In genomic region chr2:95012881-95013550, GRCh38 we compare ENCODE assay signal across 11 cellular contexts. TPM values are rescaled to one million over a fixed set of nuclear protein-coding genes. Genes with fewer than 3 reads are reported as not detected.
DNase-seq lines count a peak whose midpoint lies in the region; ATAC-seq lines count a peak whose summit lies in the region.
"Had no signal": no experiment of that assay in that cellular context is flagged by ENCODE, and none has a peak within 500 bp of the region (broad histone marks: within the 10 kb centered on the region; RNA-seq: fewer than 3 reads in every experiment).

No MANE protein-coding gene starts in this region.

- H3K9me3 Mint-ChIP-seq in activated T-helper 2 cell treated with anti-CD3 and anti-CD28 coated beads, Interferon-gamma antibody, Interleukin-2, Interleukin-4, amounts not matched to agents 10 μg/mL and 5 μg/mL and 100 μg/mL, durations not matched to agents 14 hours and 24 hours and 36 hours = no peaks in the 10 kb centered on the region
- H3K9me3 Mint-ChIP-seq: activated T-cell treated with anti-CD3 and anti-CD28 coated beads, Interleukin-2, amount 50 U/mL, for 24 hours had no signal

- H3K9me3 ChIP-seq in BLaER1 treated with 17β-estradiol and CSF1 and Interleukin-3, amounts not matched to agents 10 nM and 100 nM (replicated peaks in 1 of 11) = no peaks in the 10 kb centered on the region

- peak; percentile 46 for ATAC-seq in HG02973 (IDR thresholded peaks at IDR 0.05; ENCODE audit: unreplicated experiment)

- no peak overlapping the region for H3K4me3 Mint-ChIP-seq in activated T-helper 2 cell treated with anti-CD3 and anti-CD28 coated beads, Interferon-gamma antibody, Interleukin-2, Interleukin-4, amounts not matched to agents 10 μg/mL and 5 μg/mL and 100 μg/mL, durations not matched to agents 14 hours and 24 hours and 36 hours (ENCODE audit: low read depth)
- H3K4me3 Mint-ChIP-seq: activated T-cell treated with anti-CD3 and anti-CD28 coated beads, Interleukin-2, amount 50 U/mL, for 24 hours had no signal

- no peak overlapping the region for H3K27ac ChIP-seq in BLaER1 treated with 17β-estradiol and CSF1 and Interleukin-3, amounts not matched to agents 10 nM and 100 nM
- H3K27ac ChIP-seq: epithelial cell of prostate had no signal

- H3K4me1 ChIP-seq in BLaER1 treated with 17β-estradiol and CSF1 and Interleukin-3, amounts not matched to agents 10 nM and 100 nM = peaks cover 10 to 17% (median 14%) of the 10 kb centered on the region in 10 experiments

- no peaks in the 10 kb centered on the region for H3K36me3 ChIP-seq in BLaER1 treated with 17β-estradiol and CSF1 and Interleukin-3, amounts not matched to agents 10 nM and 100 nM

- peaks cover 6% of the 10 kb centered on the region for H3K4me1 Mint-ChIP-seq in activated T-helper 2 cell treated with anti-CD3 and anti-CD28 coated beads, Interferon-gamma antibody, Interleukin-2, Interleukin-4, amounts not matched to agents 10 μg/mL and 5 μg/mL and 100 μg/mL, durations not matched to agents 14 hours and 24 hours and 36 hours (ENCODE audit: low read depth)

- no peak overlapping the region for H3K4me3 ChIP-seq in BLaER1 treated with 17β-estradiol and CSF1 and Interleukin-3, amounts not matched to agents 10 nM and 100 nM

- H3K27ac Mint-ChIP-seq in activated T-helper 2 cell treated with anti-CD3 and anti-CD28 coated beads, Interferon-gamma antibody, Interleukin-2, Interleukin-4, amounts not matched to agents 10 μg/mL and 5 μg/mL and 100 μg/mL, durations not matched to agents 14 hours and 24 hours and 36 hours = no peak overlapping the region
- H3K27ac Mint-ChIP-seq: activated T-cell treated with anti-CD3 and anti-CD28 coated beads, Interleukin-2, amount 50 U/mL, for 24 hours had no signal

- DNase-seq in GM19240 (ENCODE audit: insufficient read length, low spot score) = peak; percentile 50
- DNase-seq in RPMI7951 (ENCODE audit: low read depth) = peak; percentile 31
- no peak for DNase-seq in DMS153 treated with DMSO at 0.1 percent for 48 hours (lab: John Stamatoyannopoulos, UW; ENCODE audit: unreplicated experiment)
- DNase-seq in hepatic stellate cell (ENCODE audit: low spot score) = no peak
- no peak for DNase-seq in stimulated activated CD4-positive, alpha-beta T cell treated with anti-CD3 and anti-CD28 coated beads, Interleukin-2, amount 100 ng/mL, for 24 hours
- DNase-seq in activated T-helper 2 cell treated with anti-CD3 and anti-CD28 coated beads, Interferon-gamma antibody, Interleukin-2, Interleukin-4, amounts not matched to agents 10 μg/mL and 5 μg/mL and 100 μg/mL, durations not matched to agents 14 hours and 24 hours and 36 hours (ENCODE audit: low spot score) = no peak
- DNase-seq: activated T-cell treated with anti-CD3 and anti-CD28 coated beads, Interleukin-2, amount 50 U/mL, for 24 hours had no signal

- H3K4me2 ChIP-seq in BLaER1 treated with 17β-estradiol and CSF1 and Interleukin-3, amounts not matched to agents 10 nM and 100 nM = peak overlapping the region; percentile 26 to 62 (median 40)

- peaks cover 0 to 14% (median 0%) of the 10 kb centered on the region in 11 experiments; a peak in 5 of 22 replicates for H4K20me1 ChIP-seq in BLaER1 treated with 17β-estradiol and CSF1 and Interleukin-3, amounts not matched to agents 10 nM and 100 nM

- no peak overlapping the region for H3K9ac ChIP-seq in BLaER1 treated with 17β-estradiol and CSF1 and Interleukin-3, amounts not matched to agents 10 nM and 100 nM

- intact Hi-C loops in activated T-helper 2 cell treated with anti-CD3 and anti-CD28 coated beads, Interferon-gamma antibody, Interleukin-2, Interleukin-4, amounts not matched to agents 10 μg/mL and 5 μg/mL and 100 μg/mL, durations not matched to agents 14 hours and 24 hours and 36 hours (cut with micrococcal nuclease) = no loop called here

- H3K36me3 Mint-ChIP-seq in activated T-helper 2 cell treated with anti-CD3 and anti-CD28 coated beads, Interferon-gamma antibody, Interleukin-2, Interleukin-4, amounts not matched to agents 10 μg/mL and 5 μg/mL and 100 μg/mL, durations not matched to agents 14 hours and 24 hours and 36 hours (ENCODE audit: low read depth) = no peaks in the 10 kb centered on the region

- H3K27me3 Mint-ChIP-seq in activated T-helper 2 cell treated with anti-CD3 and anti-CD28 coated beads, Interferon-gamma antibody, Interleukin-2, Interleukin-4, amounts not matched to agents 10 μg/mL and 5 μg/mL and 100 μg/mL, durations not matched to agents 14 hours and 24 hours and 36 hours (ENCODE audit: low read depth) = peaks cover 3% of the 10 kb centered on the region
- H3K27me3 Mint-ChIP-seq: activated T-cell treated with anti-CD3 and anti-CD28 coated beads, Interleukin-2, amount 50 U/mL, for 24 hours had no signal

- peaks cover 0 to 16% (median 0%) of the 10 kb centered on the region in 11 experiments; a peak in 7 of 22 replicates for H3K27me3 ChIP-seq in BLaER1 treated with 17β-estradiol and CSF1 and Interleukin-3, amounts not matched to agents 10 nM and 100 nM

RNA-seq across cellular contexts. Expression of gene MAL, which starts 12.5 kb away (rescaled TPM):
- total RNA-seq in RPMI7951 (2014; rRNA removed; shearing (Covaris generic)) = not detected in 2 replicates
- 101 and 117 TPM in 2 replicates for total RNA-seq in activated T-helper 2 cell treated with anti-CD3 and anti-CD28 coated beads, Interferon-gamma antibody, Interleukin-2, Interleukin-4, amounts not matched to agents 10 μg/mL and 5 μg/mL and 100 μg/mL, durations not matched to agents 14 hours and 24 hours and 36 hours
- total RNA-seq: lung microvascular endothelial cell had no signal

Comparison
In these comparisons a context has a peak if more than half of its experiments do, and no peak if none do; other contexts are left out.
1. DNase-seq: peak in GM19240 (single experiment) and RPMI7951 (single experiment); none in DMS153 treated with DMSO at 0.1 percent for 48 hours (single experiment), hepatic stellate cell (single experiment), stimulated activated CD4-positive, alpha-beta T cell treated with anti-CD3 and anti-CD28 coated beads, Interleukin-2, amount 100 ng/mL, for 24 hours (0 of 2) and activated T-helper 2 cell treated with anti-CD3 and anti-CD28 coated beads, Interferon-gamma antibody, Interleukin-2, Interleukin-4, amounts not matched to agents 10 μg/mL and 5 μg/mL and 100 μg/mL, durations not matched to agents 14 hours and 24 hours and 36 hours (single experiment).
2. RNA of gene MAL, which starts 12.5 kb away (total RNA-seq): 101 to 117 TPM in activated T-helper 2 cell treated with anti-CD3 and anti-CD28 coated beads, Interferon-gamma antibody, Interleukin-2, Interleukin-4, amounts not matched to agents 10 μg/mL and 5 μg/mL and 100 μg/mL, durations not matched to agents 14 hours and 24 hours and 36 hours; not detected in RPMI7951; every median in the first group is over 100 times any median in the second.